ENCODE assay signal across 9 cellular contexts in the genomic region with DNA sequence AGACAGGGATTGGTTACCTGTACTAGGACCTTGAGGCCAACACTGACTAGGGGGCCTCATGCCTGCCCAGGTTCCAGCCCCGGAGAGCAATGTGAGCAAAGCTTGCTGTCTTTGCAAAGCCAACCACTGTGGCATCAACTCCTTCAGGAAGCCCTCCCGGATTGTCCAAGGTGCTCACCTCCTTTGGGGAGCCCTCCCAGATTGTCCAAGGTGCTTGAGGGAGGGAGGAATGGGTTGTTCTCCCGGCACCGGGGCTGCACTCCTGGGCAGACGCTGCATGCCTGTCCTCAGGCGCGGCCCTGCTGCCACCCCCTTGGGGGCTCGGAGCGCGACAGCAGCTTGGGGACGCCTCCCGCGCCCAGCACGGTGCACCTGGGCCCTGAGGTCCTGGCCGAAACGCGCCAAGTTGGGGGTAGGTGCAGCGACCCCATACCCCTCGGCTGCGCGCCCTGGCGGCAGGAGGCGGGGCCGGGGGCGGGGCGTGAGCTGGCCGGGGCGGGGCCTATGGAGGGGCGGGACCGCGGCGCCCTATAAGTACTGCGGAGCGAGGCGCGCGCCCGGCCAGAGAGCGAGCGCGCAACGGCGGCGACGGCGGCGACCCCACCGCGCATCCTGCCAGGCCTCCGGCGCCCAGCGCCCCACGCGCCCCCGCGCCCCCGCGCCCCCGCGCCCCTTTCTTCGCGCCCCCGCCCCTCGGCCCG. TPM values are rescaled to one million over a fixed set of nuclear protein-coding genes. Genes with fewer than 3 reads are reported as not detected.
DNase-seq lines count a peak whose midpoint lies in the region; ATAC-seq lines count a peak whose summit lies in the region.
"Had no signal": no experiment of that assay in that cellular context is flagged by ENCODE, and none has a peak within 500 bp of the region (broad histone marks: within the 10 kb centered on the region; RNA-seq: fewer than 3 reads in every experiment).

A gene with protein sequence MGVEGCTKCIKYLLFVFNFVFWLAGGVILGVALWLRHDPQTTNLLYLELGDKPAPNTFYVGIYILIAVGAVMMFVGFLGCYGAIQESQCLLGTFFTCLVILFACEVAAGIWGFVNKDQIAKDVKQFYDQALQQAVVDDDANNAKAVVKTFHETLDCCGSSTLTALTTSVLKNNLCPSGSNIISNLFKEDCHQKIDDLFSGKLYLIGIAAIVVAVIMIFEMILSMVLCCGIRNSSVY (plus strand): TSS at position 560 of the 701 bp plus-strand sequence. CDS start 240 bp downstream, outside the sequence.

- POLR2A ChIA-PET in activated CD4-positive, alpha-beta memory T cell treated with anti-CD3 and anti-CD28 coated beads for 36 hours (lab: Charles Lee) = interaction anchor here (0.6 to 1.8 kb wide), 10 partner anchors 10 to 681 kb away, joined by 4 to 12 read pairs (median 5); a partner anchor contains a TSS

- CTCF ChIA-PET in activated CD4-positive, alpha-beta memory T cell treated with anti-CD3 and anti-CD28 coated beads for 36 hours (lab: Charles Lee) = interaction anchor here (0.6 to 3.8 kb wide), 7 partner anchors 24 to 183 kb away, joined by 3 to 23 read pairs (median 7); a partner anchor contains a TSS

- peak within 1 kb of the TSS; percentile 84 for H3K27ac Mint-ChIP-seq in activated CD4-positive, alpha-beta memory T cell treated with anti-CD3 and anti-CD28 coated beads for 36 hours
- peak within 1 kb of the TSS; percentile 86 for H3K27ac Mint-ChIP-seq in memory B cell

- no peaks in the 10 kb centered on the region for H3K9me3 Mint-ChIP-seq in activated CD4-positive, alpha-beta memory T cell treated with anti-CD3 and anti-CD28 coated beads for 36 hours
- H3K9me3 Mint-ChIP-seq in memory B cell = no peaks in the 10 kb centered on the region

- no peaks in the 10 kb centered on the region for H3K36me3 ChIP-seq in ectodermal cell (ENCODE audit: control insufficient read depth, insufficient read depth, low read length)

- peak; percentile 95 for DNase-seq in AG08396 (ENCODE audit: low spot score)
- DNase-seq in Jurkat, Clone E6-1 (ENCODE audit: low read depth, low spot score) = no peak
- peak; percentile 67 for DNase-seq in activated CD4-positive, alpha-beta memory T cell treated with anti-CD3 and anti-CD28 coated beads for 36 hours
- peak; percentile 60 to 73 for DNase-seq in memory B cell (ENCODE audit: low spot score in 2 of 2)
- peak; percentile 49 for DNase-seq in stimulated activated CD8-positive, alpha-beta memory T cell treated with anti-CD3 and anti-CD28 coated beads, Interleukin-12 subunit alpha, Interleukin-12 subunit beta, amount 100 ng/mL, for 1 hour (ENCODE audit: low read depth)
- no peak for DNase-seq in AML-193 (lab: John Stamatoyannopoulos, UW)

- peaks cover 10% of the 10 kb centered on the region for H3K4me1 ChIP-seq in ectodermal cell (ENCODE audit: control insufficient read depth, insufficient read depth, low read length)

- peaks cover 20% of the 10 kb centered on the region for H3K4me1 Mint-ChIP-seq in activated CD4-positive, alpha-beta memory T cell treated with anti-CD3 and anti-CD28 coated beads for 36 hours (ENCODE audit: low read depth)
- peaks cover 26% of the 10 kb centered on the region for H3K4me1 Mint-ChIP-seq in memory B cell

- 4 to 5% methylated on average over 65 of the region's 65 CpGs for WGBS in ectodermal cell, 2 experiments

- peak within 1 kb of the TSS; percentile 89 for H3K4me3 Mint-ChIP-seq in activated CD4-positive, alpha-beta memory T cell treated with anti-CD3 and anti-CD28 coated beads for 36 hours
- peak within 1 kb of the TSS; percentile 86 for H3K4me3 Mint-ChIP-seq in memory B cell

- no peak within 1 kb of the TSS for H3K27ac ChIP-seq in ectodermal cell (ENCODE audit: insufficient read depth, low read depth, low read length, poor library complexity, severe bottlenecking)
- H3K27ac ChIP-seq: KMS-11 had no signal

- peaks cover 5% of the 10 kb centered on the region for H3K36me3 Mint-ChIP-seq in activated CD4-positive, alpha-beta memory T cell treated with anti-CD3 and anti-CD28 coated beads for 36 hours
- no peaks in the 10 kb centered on the region for H3K36me3 Mint-ChIP-seq in memory B cell

- H3K4me3 ChIP-seq in Jurkat, Clone E6-1 (ENCODE audit: low read length) = peak within 1 kb of the TSS; percentile 78
- H3K4me3 ChIP-seq in ectodermal cell (ENCODE audit: insufficient read depth, low read depth, low read length) = peak within 1 kb of the TSS; percentile 82

- intact Hi-C loops in activated CD4-positive, alpha-beta memory T cell treated with anti-CD3 and anti-CD28 coated beads for 36 hours (cut with micrococcal nuclease) = loop anchor here (1.0 to 2.0 kb wide), 2 partner anchors 23 to 74 kb away; a partner anchor contains a TSS

- peaks cover 8% of the 10 kb centered on the region for H3K27me3 ChIP-seq in ectodermal cell (ENCODE audit: control insufficient read depth, insufficient read depth, low read length, poor library complexity, severe bottlenecking)

- no peaks in the 10 kb centered on the region for H3K27me3 Mint-ChIP-seq in activated CD4-positive, alpha-beta memory T cell treated with anti-CD3 and anti-CD28 coated beads for 36 hours
- H3K27me3 Mint-ChIP-seq in memory B cell = no peaks in the 10 kb centered on the region

- no peaks in the 10 kb centered on the region for H3K9me3 ChIP-seq in ectodermal cell (ENCODE audit: control insufficient read depth, low read length)

- ATAC-seq in GM19043 (IDR thresholded peaks at IDR 0.05; ENCODE audit: low read depth, unreplicated experiment) (peak; percentile 50), memory B cell (ENCODE audit: low read depth) (peak; percentile 83)

RNA-seq across cellular contexts. Expression of the gene that starts here (rescaled TPM):
- 271 TPM for polyA plus RNA-seq in Jurkat, Clone E6-1 (2012; ENCODE audit: insufficient read depth, insufficient read length)
- total RNA-seq in activated CD4-positive, alpha-beta memory T cell treated with anti-CD3 and anti-CD28 coated beads for 36 hours = 100 to 1,000 TPM; 177 to 178 TPM
- 237 TPM for polyA plus RNA-seq in ectodermal cell (2013, experiment 1 of 4)
- polyA plus RNA-seq in ectodermal cell (2013, experiment 2 of 4) = 280 TPM
- polyA plus RNA-seq in ectodermal cell (2013, experiment 3 of 4) = 196 TPM
- 222 TPM for polyA plus RNA-seq in ectodermal cell (2013, experiment 4 of 4)

Comparison
In these comparisons a context has a peak if more than half of its experiments do, and no peak if none do; other contexts are left out.
1. DNase-seq: peak in AG08396 (single experiment), activated CD4-positive, alpha-beta memory T cell treated with anti-CD3 and anti-CD28 coated beads for 36 hours (single experiment), memory B cell (2 of 2) and stimulated activated CD8-positive, alpha-beta memory T cell treated with anti-CD3 and anti-CD28 coated beads, Interleukin-12 subunit alpha, Interleukin-12 subunit beta, amount 100 ng/mL, for 1 hour (single experiment); none in Jurkat, Clone E6-1 (single experiment) and AML-193 (0 of 2).